In genomic region chr12:26264215-26264838, GRCh38 we compare ENCODE assay signal across 20 cellular contexts.
DNase-seq lines count a peak whose midpoint lies in the region; ATAC-seq and TF ChIP-seq lines count a peak whose summit lies in the region.
"Had no signal": no experiment of that assay in that cellular context is flagged by ENCODE, and none has a peak within 500 bp of the region (broad histone marks: within the 10 kb centered on the region; RNA-seq: fewer than 3 reads in every experiment).

No MANE protein-coding gene starts in this region.

- peaks cover 2% of the 10 kb centered on the region for H3K27me3 Mint-ChIP-seq in activated naive CD4-positive, alpha-beta T cell treated with anti-CD3 and anti-CD28 coated beads for 36 hours (ENCODE audit: low read depth)
- H3K27me3 Mint-ChIP-seq: stimulated activated naive B cell treated with anti-CD40 and anti-IgM and Interleukin-4, amounts not matched to agents 10 μg/mL and 1 μg/mL and 100 μg/mL, for 72 hours; T-helper 17 cell had no signal

- no peaks in the 10 kb centered on the region for H3K4me1 Mint-ChIP-seq in activated naive CD4-positive, alpha-beta T cell treated with anti-CD3 and anti-CD28 coated beads for 36 hours (ENCODE audit: low read depth)
- H3K4me1 Mint-ChIP-seq: activated CD4-positive, alpha-beta T cell treated with anti-CD3 and anti-CD28 coated beads, Interleukin-2, amount 10 ng/mL, durations not matched to agents 24 days and 14 days; neural crest cell; T-helper 17 cell had no signal

- no peak overlapping the region for H3K27ac ChIP-seq in vagina
- H3K27ac ChIP-seq: Peyer's patch had no signal

- CTCF ChIA-PET in activated naive CD4-positive, alpha-beta T cell treated with anti-CD3 and anti-CD28 coated beads for 36 hours (lab: Charles Lee): interaction anchor here (0.6 kb wide), 3 partner anchors 170 to 602 kb away, joined by 3 to 4 read pairs (median 3); no protein-coding TSS in a partner anchor

- H3K9me3 Mint-ChIP-seq in activated naive CD4-positive, alpha-beta T cell treated with anti-CD3 and anti-CD28 coated beads for 36 hours: no peaks in the 10 kb centered on the region
- H3K9me3 Mint-ChIP-seq: activated CD4-positive, alpha-beta T cell treated with anti-CD3 and anti-CD28 coated beads, Interleukin-2, amount 10 ng/mL, durations not matched to agents 24 days and 14 days; activated naive CD4-positive, alpha-beta T cell treated with anti-CD3 and anti-CD28 coated beads, Interleukin-2, amount 50 U/mL, for 72 hours; activated T-helper 1 cell treated with anti-CD3 and anti-CD28 coated beads, Interleukin-12 subunit alpha, Interleukin-12 subunit beta, Interleukin-2, Interleukin-4 antibody, amounts not matched to agents 30 ng/mL and 10 ng/mL and 1 ng/mL, durations not matched to agents 14 hours and 24 hours and 36 hours; stimulated activated naive B cell treated with anti-CD40 and anti-IgM and Interleukin-4, amounts not matched to agents 10 μg/mL and 1 μg/mL and 100 μg/mL, for 72 hours had no signal

- no peaks in the 10 kb centered on the region for H3K36me3 ChIP-seq in mucosa of descending colon (ENCODE audit: low read depth)
- no peaks in the 10 kb centered on the region for H3K36me3 ChIP-seq in vagina
- H3K36me3 ChIP-seq: Peyer's patch had no signal

- TF ChIP-seq CTCF in mucosa of descending colon (IDR thresholded peaks at IDR 0.05) (no peak), vagina (IDR thresholded peaks at IDR 0.05) (no peak)

- intact Hi-C loops in mucosa of descending colon (cut with DNase I, micrococcal nuclease) (no loop called here), vagina (cut with DNase I) (no loop called here)
- intact Hi-C loops in activated naive CD4-positive, alpha-beta T cell treated with anti-CD3 and anti-CD28 coated beads for 36 hours (cut with micrococcal nuclease): no loop called here

- H3K4me3 ChIP-seq in mucosa of descending colon: no peak overlapping the region
- H3K4me3 ChIP-seq in vagina: no peak overlapping the region
- H3K4me3 ChIP-seq: Peyer's patch, smooth muscle cell had no signal

- H3K36me3 Mint-ChIP-seq in activated naive CD4-positive, alpha-beta T cell treated with anti-CD3 and anti-CD28 coated beads for 36 hours (ENCODE audit: low read depth): no peaks in the 10 kb centered on the region
- H3K36me3 Mint-ChIP-seq: activated naive CD4-positive, alpha-beta T cell treated with anti-CD3 and anti-CD28 coated beads, Interleukin-2, amount 50 U/mL, for 72 hours; stimulated activated naive B cell treated with anti-CD40 and anti-IgM and Interleukin-4, amounts not matched to agents 10 μg/mL and 1 μg/mL and 100 μg/mL, for 72 hours had no signal

- TF ChIP-seq POLR2A in vagina (IDR thresholded peaks at IDR 0.05): no peak

- ATAC-seq in esophagus mucosa (peak; percentile 93), mucosa of descending colon (peak; percentile 57)
- no peak for ATAC-seq in stimulated activated naive CD8-positive, alpha-beta T cell treated with anti-CD3 and anti-CD28 coated beads, Interleukin-15, Interleukin-2, amounts not matched to agents 100 U/mL and 50 U/mL, for 24 hours
- ATAC-seq: activated naive CD4-positive, alpha-beta T cell treated with anti-CD3 and anti-CD28 coated beads, Interleukin-2, amount 50 U/mL, for 72 hours; HCT116; stimulated activated naive B cell treated with anti-CD40 and anti-IgM and Interleukin-4, amounts not matched to agents 10 μg/mL and 1 μg/mL and 100 μg/mL, for 72 hours; T-helper 17 cell had no signal

- DNase-seq in HCEC 1CT (peak; percentile 24), OCI-M1 (lab: John Stamatoyannopoulos, UW) (peak; percentile 49), mucosa of descending colon (no peak), vagina (ENCODE audit: extremely low spot score in 2 of 2) (no peak)
- DNase-seq in stimulated activated naive CD8-positive, alpha-beta T cell treated with anti-CD3 and anti-CD28 coated beads, Interleukin-15, Interleukin-2, amounts not matched to agents 100 U/mL and 50 U/mL, for 24 hours: no peak
- no peak for DNase-seq in activated naive CD4-positive, alpha-beta T cell treated with anti-CD3 and anti-CD28 coated beads for 36 hours
- DNase-seq: activated CD4-positive, alpha-beta T cell treated with anti-CD3 and anti-CD28 coated beads, Interleukin-2, amount 10 ng/mL, durations not matched to agents 24 days and 14 days; effector CD4-positive, alpha-beta T cell; KBM-7; NCI-H1930; Peyer's patch; stimulated activated CD4-positive, alpha-beta T cell treated with anti-CD3 and anti-CD28 coated beads, Interleukin-2, amount 100 ng/mL, for 48 hours; stimulated activated naive B cell treated with anti-CD40 and anti-IgM and Interleukin-4, amounts not matched to agents 10 μg/mL and 1 μg/mL and 100 μg/mL, for 72 hours; T-helper 17 cell had no signal

- H3K27ac Mint-ChIP-seq in activated naive CD4-positive, alpha-beta T cell treated with anti-CD3 and anti-CD28 coated beads for 36 hours: no peak overlapping the region
- H3K27ac Mint-ChIP-seq: activated CD4-positive, alpha-beta T cell treated with anti-CD3 and anti-CD28 coated beads, Interleukin-2, amount 10 ng/mL, durations not matched to agents 24 days and 14 days; activated naive CD4-positive, alpha-beta T cell treated with anti-CD3 and anti-CD28 coated beads, Interleukin-2, amount 50 U/mL, for 72 hours; activated T-helper 1 cell treated with anti-CD3 and anti-CD28 coated beads, Interleukin-12 subunit alpha, Interleukin-12 subunit beta, Interleukin-2, Interleukin-4 antibody, amounts not matched to agents 30 ng/mL and 10 ng/mL and 1 ng/mL, durations not matched to agents 14 hours and 24 hours and 36 hours; stimulated activated naive B cell treated with anti-CD40 and anti-IgM and Interleukin-4, amounts not matched to agents 10 μg/mL and 1 μg/mL and 100 μg/mL, for 72 hours; T-helper 17 cell had no signal

- H3K9me3 ChIP-seq in mucosa of descending colon (no peaks in the 10 kb centered on the region), vagina (no peaks in the 10 kb centered on the region)
- H3K9me3 ChIP-seq: Peyer's patch had no signal

- H3K27me3 ChIP-seq in vagina: no peaks in the 10 kb centered on the region
- H3K27me3 ChIP-seq: Peyer's patch had no signal

- no peak overlapping the region for H3K4me3 Mint-ChIP-seq in activated naive CD4-positive, alpha-beta T cell treated with anti-CD3 and anti-CD28 coated beads for 36 hours
- H3K4me3 Mint-ChIP-seq: activated CD4-positive, alpha-beta T cell treated with anti-CD3 and anti-CD28 coated beads, Interleukin-2, amount 10 ng/mL, durations not matched to agents 24 days and 14 days; activated T-helper 1 cell treated with anti-CD3 and anti-CD28 coated beads, Interleukin-12 subunit alpha, Interleukin-12 subunit beta, Interleukin-2, Interleukin-4 antibody, amounts not matched to agents 30 ng/mL and 10 ng/mL and 1 ng/mL, durations not matched to agents 14 hours and 24 hours and 36 hours; neural crest cell; stimulated activated naive B cell treated with anti-CD40 and anti-IgM and Interleukin-4, amounts not matched to agents 10 μg/mL and 1 μg/mL and 100 μg/mL, for 72 hours; T-helper 17 cell had no signal

- H3K4me1 ChIP-seq in mucosa of descending colon (ENCODE audit: low read depth): no peaks in the 10 kb centered on the region
- peaks cover 10% of the 10 kb centered on the region for H3K4me1 ChIP-seq in vagina
- H3K4me1 ChIP-seq: Peyer's patch had no signal

Comparison
In these comparisons a context has a peak if more than half of its experiments do, and no peak if none do; other contexts are left out.
1. DNase-seq: peak in HCEC 1CT (single experiment) and OCI-M1 (single experiment); none in mucosa of descending colon (0 of 3), stimulated activated naive CD8-positive, alpha-beta T cell treated with anti-CD3 and anti-CD28 coated beads, Interleukin-15, Interleukin-2, amounts not matched to agents 100 U/mL and 50 U/mL, for 24 hours (single experiment), activated naive CD4-positive, alpha-beta T cell treated with anti-CD3 and anti-CD28 coated beads for 36 hours (single experiment) and vagina (0 of 2).